ENCODE assay signal across 8 cellular contexts in genomic region chr11:66069715-66070603, GRCh38. TPM values are rescaled to one million over a fixed set of nuclear protein-coding genes. Genes with fewer than 3 reads are reported as not detected.
A peak's percentile ranks its signal among the peaks of the same experiment; 100 is the strongest.
DNase-seq lines count a peak whose midpoint lies in the region; ATAC-seq and TF ChIP-seq lines count a peak whose summit lies in the region.

TSS of gene PACS1 (plus strand) at chr11:66070272. CDS start at chr11:66070487, 215 bp downstream.

- peak within 1 kb of the TSS; percentile 73 for H3K27ac ChIP-seq in C4-2B
- H3K27ac ChIP-seq in IMR-90 (ENCODE audit: insufficient read depth, low read length), result peak within 1 kb of the TSS; percentile 83
- H3K27ac ChIP-seq in right atrium auricular region, result peak within 1 kb of the TSS; percentile 95 to 99
- H3K27ac ChIP-seq in psoas muscle, result peak within 1 kb of the TSS; percentile 90
- peak within 1 kb of the TSS; percentile 90 for H3K27ac ChIP-seq in vagina

- H2AK5ac ChIP-seq in IMR-90 (ENCODE audit: low read depth, low read length), result peak within 1 kb of the TSS; percentile 85

- no peak within 1 kb of the TSS for H2BK20ac ChIP-seq in IMR-90 (ENCODE audit: low read depth, low read length)

- H3K23ac ChIP-seq in IMR-90 (ENCODE audit: low read depth, low read length), result peak within 1 kb of the TSS; percentile 91

- peak within 1 kb of the TSS; percentile 44 for H2BK120ac ChIP-seq in IMR-90 (ENCODE audit: low read depth, low read length)

- peaks cover 40% of the 10 kb centered on the region for H3K36me3 ChIP-seq in IMR-90 (ENCODE audit: control insufficient read depth, insufficient read depth, low read length)
- H3K36me3 ChIP-seq in right atrium auricular region, result peaks cover 36% of the 10 kb centered on the region
- peaks cover 9 to 62% of the 10 kb centered on the region in 2 donors for H3K36me3 ChIP-seq in psoas muscle (ENCODE audit: insufficient read depth in 1 of 2, low read depth in 1 of 2)
- H3K36me3 ChIP-seq in vagina, result peaks cover 0 to 42% of the 10 kb centered on the region in 2 donors

- H4K8ac ChIP-seq in IMR-90 (ENCODE audit: low read depth in 2 of 2, low read length in 2 of 2), result peak within 1 kb of the TSS; percentile 71 to 88; a peak in 3 of 4 replicates

- POLR2A ChIA-PET in IMR-90 (lab: Charles Lee; ENCODE audit: unreplicated experiment), result interaction anchor here (0.5 kb wide), 1 partner anchor 90 kb away, joined by 3 read pairs; no protein-coding TSS in a partner anchor

- peaks cover 13% of the 10 kb centered on the region for H3K9me1 ChIP-seq in IMR-90 (ENCODE audit: insufficient read depth, low read length)

- peak within 1 kb of the TSS; percentile 74; the same call in 1 of the 2 replicates for H3K56ac ChIP-seq in IMR-90 (ENCODE audit: extremely low read depth, insufficient read depth, low read length)

- WGBS in IMR-90 (ENCODE audit: extremely low coverage in 2 of 2, insufficient read length in 1 of 2), 2 experiments, result 2% methylated on average over 32 of the region's 120 CpGs; no CpG with 5 or more reads in 1 of the 2 experiments
- WGBS in psoas muscle, 3 donors, result 1% methylated on average over 38 to 120 of the region's 120 CpGs

- peaks cover 20 to 59% of the 10 kb centered on the region in 2 experiments for H3K79me1 ChIP-seq in IMR-90 (ENCODE audit: low read depth in 1 of 2, low read length in 2 of 2)

- H4K91ac ChIP-seq in IMR-90 (ENCODE audit: insufficient read depth, low read depth, low read length), result peak within 1 kb of the TSS; percentile 67

- ATAC-seq in GM19397 (IDR thresholded peaks at IDR 0.05; ENCODE audit: unreplicated experiment) (peak; percentile 60), IMR-90 (ENCODE audit: low read depth) (peak; percentile 83), psoas muscle (peak; percentile 71 to 77 (median 75))

- no TSS peak for BruUV-seq in IMR-90 (replicated peaks; lab: Mats Ljungman, UMichigan)

- H4K20me1 ChIP-seq in IMR-90 (ENCODE audit: insufficient read depth, low read length), result peaks cover 27% of the 10 kb centered on the region

- H3K4me1 ChIP-seq in IMR-90 (ENCODE audit: control insufficient read depth, insufficient read depth, low read length) (peaks cover 12% of the 10 kb centered on the region), right atrium auricular region (peaks cover 0 to 41% of the 10 kb centered on the region in 2 donors), psoas muscle (peaks cover 19% of the 10 kb centered on the region), vagina (peaks cover 42% of the 10 kb centered on the region)

- H4K5ac ChIP-seq in IMR-90 (ENCODE audit: low read depth, low read length), result peak within 1 kb of the TSS; percentile 54

- peak within 1 kb of the TSS; percentile 92 for H3K9ac ChIP-seq in IMR-90 (ENCODE audit: low read depth, low read length)

- 0 out of 2 replicates have a peak, but pooled peaks have one; percentile 36 for TF ChIP-seq POLR2A in IMR-90 (IDR thresholded peaks at IDR 0.05; ENCODE audit: low read depth, low read length)
- TF ChIP-seq POLR2A in vagina (IDR thresholded peaks at IDR 0.05), result peak in 1 of 2 donors; percentile 41

- H2AK9ac ChIP-seq in IMR-90 (replicated peaks; ENCODE audit: low read depth, low read length, poor library complexity), result peak within 1 kb of the TSS; percentile 95

- peak within 1 kb of the TSS; percentile 82 for H3K4me2 ChIP-seq in IMR-90 (ENCODE audit: low read depth, low read length)

- H3K4ac ChIP-seq in IMR-90 (ENCODE audit: low read depth, low read length), result peak within 1 kb of the TSS; percentile 84

- H2BK15ac ChIP-seq in IMR-90 (ENCODE audit: low read depth, low read length), result peak within 1 kb of the TSS; percentile 1; the same call in 1 of the 3 replicates

- TF ChIP-seq RAD21 in IMR-90 (IDR thresholded peaks at IDR 0.05; ENCODE audit: low read length), result no peak

- peak within 1 kb of the TSS; percentile 23; the same call in 1 of the 2 replicates for H3K18ac ChIP-seq in IMR-90 (ENCODE audit: low read depth, low read length)

- H2BK5ac ChIP-seq in IMR-90 (ENCODE audit: low read depth, low read length, poor library complexity, severe bottlenecking), result peak within 1 kb of the TSS; percentile 85

- H2AFZ ChIP-seq in IMR-90 (replicated peaks; ENCODE audit: low read length, poor library complexity), result peak within 1 kb of the TSS; percentile 89

- intact Hi-C loops in IMR-90 (cut with micrococcal nuclease), result loop anchor here (1.0 to 5.0 kb wide), 3 partner anchors 42 to 189 kb away; no protein-coding TSS in a partner anchor
- intact Hi-C loops in psoas muscle (cut with DNase I), result no loop called here
- intact Hi-C loops in vagina (cut with DNase I), result no loop called here

- DNase-seq in IMR-90, result peak; percentile 73
- DNase-seq in T-helper 22 cell (ENCODE audit: low read depth), result peak; percentile 72
- DNase-seq in anterior cingulate cortex (lab: John Stamatoyannopoulos, UW), result peak in 52 of 58 donors; percentile 28 to 92 (median 66)
- DNase-seq in right atrium auricular region (ENCODE audit: low spot score), result peak; percentile 70
- DNase-seq in psoas muscle, result peak; percentile 83 to 86
- DNase-seq in vagina (ENCODE audit: extremely low spot score in 2 of 2), result no peak

- H3K4me3 ChIP-seq in IMR-90 (ENCODE audit: insufficient read depth, low read depth, low read length), result peak within 1 kb of the TSS; percentile 99
- peak within 1 kb of the TSS; percentile 67 to 93 for H3K4me3 ChIP-seq in right atrium auricular region
- H3K4me3 ChIP-seq in psoas muscle, result peak within 1 kb of the TSS; percentile 93
- H3K4me3 ChIP-seq in vagina, result peak within 1 kb of the TSS; percentile 66 to 79

- in situ Hi-C loops in IMR-90 (cut with MboI; ENCODE audit: low sequenced_read_pairs), result no loop called here

- no peaks in the 10 kb centered on the region for H3K9me3 ChIP-seq in IMR-90 (ENCODE audit: control insufficient read depth, insufficient read depth, low read length)
- no peaks in the 10 kb centered on the region for H3K9me3 ChIP-seq in right atrium auricular region
- no peaks in the 10 kb centered on the region for H3K9me3 ChIP-seq in psoas muscle
- H3K9me3 ChIP-seq in vagina, result no peaks in the 10 kb centered on the region

- TF ChIP-seq CTCF in C4-2B (conservative IDR thresholded peaks at IDR 0.05) (no peak), IMR-90 (conservative IDR thresholded peaks at IDR 0.05; ENCODE audit: low read depth, low read length) (no peak), right atrium auricular region (IDR thresholded peaks at IDR 0.05) (no peak), psoas muscle (IDR thresholded peaks at IDR 0.05) (no peak), vagina (IDR thresholded peaks at IDR 0.05) (no peak)

- H3K14ac ChIP-seq in IMR-90 (replicated peaks; ENCODE audit: low read depth, low read length), result peak within 1 kb of the TSS; percentile 64

- CTCF ChIA-PET in IMR-90 (lab: Yijun Ruan, JAX), result interaction anchor here (1.0 to 2.5 kb wide), 3 partner anchors 18 to 74 kb away, joined by 3 to 11 read pairs (median 3); partner anchors contain the start of gene SF3B2

- H3K27me3 ChIP-seq in IMR-90 (ENCODE audit: control insufficient read depth, insufficient read depth, low read length) (no peaks in the 10 kb centered on the region), right atrium auricular region (no peaks in the 10 kb centered on the region), psoas muscle (ENCODE audit: insufficient read depth in 3 of 3, low read length in 2 of 3) (no peaks in the 10 kb centered on the region), vagina (no peaks in the 10 kb centered on the region)

- dilution Hi-C loops in IMR-90 (cut with HindIII; ENCODE audit: low sequenced_read_pairs, unreplicated experiment), result no loop called here

TF ChIP-seq in IMR-90, 13 proteins besides CTCF, POLR2A, EP300 and RAD21:
- TF ChIP-seq MAZ (IDR thresholded peaks at IDR 0.05; ENCODE audit: borderline replicate concordance, low read depth, low read length), result peak; percentile 83; the same call in 1 of the 2 replicates
- peak; percentile 85 for TF ChIP-seq MXI1 (IDR thresholded peaks at IDR 0.05; ENCODE audit: borderline replicate concordance, low read depth, low read length)
- TF ChIP-seq SMC3 (IDR thresholded peaks at IDR 0.05; ENCODE audit: low read depth, low read length), result 0 out of 2 replicates have a peak, but pooled peaks have one; percentile 9
- TF ChIP-seq USF2 (IDR thresholded peaks at IDR 0.05; ENCODE audit: low read depth, low read length), result no peak

RNA-seq across cellular contexts. Expression of gene PACS1, which starts in this region (rescaled TPM):
- total RNA-seq in IMR-90 (2012; rRNA removed), result 7.3 and 8.6 TPM in 2 replicates
- polyA plus RNA-seq in IMR-90 (2012; rRNA removed), result 29.0 and 32.0 TPM in 2 replicates
- 22.7 and 37.8 TPM in 2 replicates for polyA plus RNA-seq in IMR-90 (2012; cell fraction: cytosol; rRNA removed)
- polyA plus RNA-seq in IMR-90 (2012; cell fraction: nucleus; rRNA removed; ENCODE audit: low replicate concordance), result 54.0 and 75.8 TPM in 2 replicates
- total RNA-seq in right atrium auricular region, result 10 to 100 TPM; 47.7 to 88.9 TPM
- total RNA-seq in psoas muscle, result 10 to 100 TPM; 16.3 to 27.8 (median 24.9) TPM
- polyA plus RNA-seq in psoas muscle, result 10 to 100 TPM in 1 of 3 donors, 1 to 10 TPM in 2; 7.4 to 16.0 (median 9.0) TPM
- total RNA-seq in vagina, result 66.0 TPM

Comparison
In these comparisons a context has a peak if more than half of its experiments do, and no peak if none do; other contexts are left out.
1. DNase-seq: peak in IMR-90 (single experiment), T-helper 22 cell (single experiment), anterior cingulate cortex (52 of 58), right atrium auricular region (single experiment) and psoas muscle (2 of 2); none in vagina (0 of 2).
2. Peak in every context shown above with its lines, with median percentiles within 50 percentile points of each other: H3K27ac ChIP-seq, ATAC-seq and H3K4me3 ChIP-seq.